ENCODE assay signal across 14 cellular contexts in genomic region chr1:167056529-167057296, GRCh38. TPM values are rescaled to one million over a fixed set of nuclear protein-coding genes. Genes with fewer than 3 reads are reported as not detected.
DNase-seq lines count a peak whose midpoint lies in the region; ATAC-seq, FAIRE-seq and TF ChIP-seq lines count a peak whose summit lies in the region.
"Had no signal": no experiment of that assay in that cellular context is flagged by ENCODE, and none has a peak within 500 bp of the region (broad histone marks: within the 10 kb centered on the region; RNA-seq: fewer than 3 reads in every experiment).

No MANE protein-coding gene starts in this region.

- DNase-seq in NCI-H1092 (lab: John Stamatoyannopoulos, UW), result peak; percentile 42
- no peak for DNase-seq in NCI-H1092 treated with DMSO at 0.1 percent for 48 hours (lab: John Stamatoyannopoulos, UW)
- DNase-seq in NCI-H524 treated with DMSO at 0.1 percent for 48 hours (lab: John Stamatoyannopoulos, UW), result peak; percentile 79
- DNase-seq in foreskin keratinocyte, result no peak
- DNase-seq in glutamatergic neuron, result no peak
- no peak for DNase-seq in H54 (ENCODE audit: insufficient read length, low spot score)
- no peak for DNase-seq in BE2C

- no peaks in the 10 kb centered on the region for H3K36me3 Mint-ChIP-seq in glutamatergic neuron (ENCODE audit: unreplicated experiment)
- H3K36me3 Mint-ChIP-seq: activated naive CD4-positive, alpha-beta T cell treated with anti-CD3 and anti-CD28 coated beads, Interleukin-2, amount 50 U/mL, for 72 hours had no signal

- H3K4me1 ChIP-seq in HEK293 (ENCODE audit: control insufficient read depth, insufficient read depth, low read length) (no peaks in the 10 kb centered on the region), foreskin keratinocyte (no peaks in the 10 kb centered on the region), BE2C (no peaks in the 10 kb centered on the region)
- H3K4me1 ChIP-seq: Caco-2 had no signal

- ATAC-seq in foreskin keratinocyte, result peak; percentile 46

- H3K27me3 Mint-ChIP-seq in glutamatergic neuron (ENCODE audit: unreplicated experiment), result peaks cover 5% of the 10 kb centered on the region

- H3K27ac ChIP-seq in HEK293 (ENCODE audit: extremely low read depth, low read depth, low read length), result no peak overlapping the region
- no peak overlapping the region for H3K27ac ChIP-seq in foreskin keratinocyte

- H3K27me3 ChIP-seq in foreskin keratinocyte (no peaks in the 10 kb centered on the region), BE2C (no peaks in the 10 kb centered on the region)

- H3K4me1 Mint-ChIP-seq in glutamatergic neuron (ENCODE audit: low read depth, unreplicated experiment), result no peaks in the 10 kb centered on the region

- CTCF ChIA-PET in HEK293 (lab: Yijun Ruan, JAX), result interaction anchor here (0.5 to 16.2 kb wide), 23 partner anchors 10 to 937 kb away, joined by 3 to 702 read pairs (median 4); partner anchors contain the start of gene TADA1

- no peaks in the 10 kb centered on the region for H3K9me3 ChIP-seq in HEK293 (ENCODE audit: control insufficient read depth, insufficient read depth, low read depth, low read length)
- no peaks in the 10 kb centered on the region for H3K9me3 ChIP-seq in BE2C
- H3K9me3 ChIP-seq: Caco-2 had no signal

- H3K27ac Mint-ChIP-seq in glutamatergic neuron (ENCODE audit: unreplicated experiment), result no peak overlapping the region
- H3K27ac Mint-ChIP-seq: activated naive CD4-positive, alpha-beta T cell treated with anti-CD3 and anti-CD28 coated beads, Interleukin-2, amount 50 U/mL, for 72 hours had no signal

- H3K9me3 Mint-ChIP-seq in glutamatergic neuron (ENCODE audit: unreplicated experiment), result peaks cover 4% of the 10 kb centered on the region
- H3K9me3 Mint-ChIP-seq: activated naive CD4-positive, alpha-beta T cell treated with anti-CD3 and anti-CD28 coated beads, Interleukin-2, amount 50 U/mL, for 72 hours had no signal

- no peak for TF ChIP-seq CTCF in HEK293 (tag by site-specific recombination; IDR thresholded peaks at IDR 0.05)
- no peak for TF ChIP-seq CTCF in foreskin keratinocyte (conservative IDR thresholded peaks at IDR 0.05)
- TF ChIP-seq CTCF in glutamatergic neuron (IDR thresholded peaks at IDR 0.05; ENCODE audit: partially characterized antibody, unreplicated experiment), result no peak
- no peak for TF ChIP-seq CTCF in BE2C (IDR thresholded peaks at IDR 0.05; ENCODE audit: low read depth, low read length)

- POLR2A ChIA-PET in HEK293 (lab: Yijun Ruan, JAX), result interaction anchor here (0.8 to 1.2 kb wide), 2 partner anchors 146 to 218 kb away, joined by 3 to 8 read pairs; partner anchors contain the start of gene POGK

- no peaks in the 10 kb centered on the region for H3K36me3 ChIP-seq in HEK293 (ENCODE audit: control insufficient read depth in 2 of 2, insufficient read depth in 1 of 2, low read length in 2 of 2)
- no peaks in the 10 kb centered on the region for H3K36me3 ChIP-seq in BE2C

- H3K4me3 ChIP-seq in HEK293 (ENCODE audit: low read depth, low read length) (no peak overlapping the region), BE2C (ENCODE audit: low read depth, low read length) (no peak overlapping the region)

- TF ChIP-seq POLR2A in H54 (IDR thresholded peaks at IDR 0.05; ENCODE audit: low read depth, low read length), result no peak

- no peak overlapping the region for H3K4me3 Mint-ChIP-seq in glutamatergic neuron (ENCODE audit: unreplicated experiment)

- no peak for FAIRE-seq in H54 (lab: Jason Lieb, UNC)
- FAIRE-seq: A204.1 had no signal

TF ChIP-seq in HEK293, 187 proteins besides CTCF, POLR2A, EP300 and RAD21 (continues in another document):
- TF ChIP-seq, protein P1, sequence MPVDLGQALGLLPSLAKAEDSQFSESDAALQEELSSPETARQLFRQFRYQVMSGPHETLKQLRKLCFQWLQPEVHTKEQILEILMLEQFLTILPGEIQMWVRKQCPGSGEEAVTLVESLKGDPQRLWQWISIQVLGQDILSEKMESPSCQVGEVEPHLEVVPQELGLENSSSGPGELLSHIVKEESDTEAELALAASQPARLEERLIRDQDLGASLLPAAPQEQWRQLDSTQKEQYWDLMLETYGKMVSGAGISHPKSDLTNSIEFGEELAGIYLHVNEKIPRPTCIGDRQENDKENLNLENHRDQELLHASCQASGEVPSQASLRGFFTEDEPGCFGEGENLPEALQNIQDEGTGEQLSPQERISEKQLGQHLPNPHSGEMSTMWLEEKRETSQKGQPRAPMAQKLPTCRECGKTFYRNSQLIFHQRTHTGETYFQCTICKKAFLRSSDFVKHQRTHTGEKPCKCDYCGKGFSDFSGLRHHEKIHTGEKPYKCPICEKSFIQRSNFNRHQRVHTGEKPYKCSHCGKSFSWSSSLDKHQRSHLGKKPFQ (tag by site-specific recombination; IDR thresholded peaks at IDR 0.05), result peak; percentile 97
- TF ChIP-seq, protein P2, sequence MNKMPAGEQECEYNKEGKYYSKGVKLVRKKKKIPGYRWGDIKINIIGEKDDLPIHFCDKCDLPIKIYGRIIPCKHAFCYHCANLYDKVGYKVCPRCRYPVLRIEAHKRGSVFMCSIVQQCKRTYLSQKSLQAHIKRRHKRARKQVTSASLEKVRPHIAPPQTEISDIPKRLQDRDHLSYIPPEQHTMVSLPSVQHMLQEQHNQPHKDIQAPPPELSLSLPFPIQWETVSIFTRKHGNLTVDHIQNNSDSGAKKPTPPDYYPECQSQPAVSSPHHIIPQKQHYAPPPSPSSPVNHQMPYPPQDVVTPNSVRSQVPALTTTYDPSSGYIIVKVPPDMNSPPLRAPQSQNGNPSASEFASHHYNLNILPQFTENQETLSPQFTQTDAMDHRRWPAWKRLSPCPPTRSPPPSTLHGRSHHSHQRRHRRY (tag by site-specific recombination; IDR thresholded peaks at IDR 0.05), result peak; percentile 82; the same call in 1 of the 2 replicates
- TF ChIP-seq ZBTB20 (tag by site-specific recombination; IDR thresholded peaks at IDR 0.05) (peak; percentile 56; the same call in 1 of the 2 replicates), ZNF2 (tag by site-specific recombination; IDR thresholded peaks at IDR 0.05) (0 out of 2 replicates have a peak, but pooled peaks have one; percentile 53), ZNF146 (tag by site-specific recombination; IDR thresholded peaks at IDR 0.05) (0 out of 2 replicates have a peak, but pooled peaks have one; percentile 27), ZNF707 (tag by site-specific recombination; IDR thresholded peaks at IDR 0.05) (0 out of 2 replicates have a peak, but pooled peaks have one; percentile 20), ZNF785 (tag by site-specific recombination; IDR thresholded peaks at IDR 0.05) (peak; percentile 72; the same call in 1 of the 2 replicates), ZNF600 (tag by site-specific recombination; IDR thresholded peaks at IDR 0.05) (peak; percentile 8; the same call in 1 of the 2 replicates), ZNF239 (tag by site-specific recombination; IDR thresholded peaks at IDR 0.05) (peak; percentile 89), PRDM10 (tag by site-specific recombination; IDR thresholded peaks at IDR 0.05) (no peak)

RNA-seq across cellular contexts. Expression of gene GPA33, which starts 33.5 kb away (rescaled TPM):
- not detected in 2 replicates for total RNA-seq in foreskin keratinocyte
- polyA plus RNA-seq in foreskin keratinocyte, result not detected in 2 replicates
- total RNA-seq in glutamatergic neuron (ENCODE audit: unreplicated experiment), result not detected
- polyA plus RNA-seq in BE2C (2012; ENCODE audit: insufficient read depth, insufficient read length, low read depth), result not detected
- total RNA-seq: Caco-2, chondrocyte, mammary epithelial cell, urinary bladder had no signal
- polyA plus RNA-seq: mammary epithelial cell had no signal

RNA-seq across cellular contexts. Expression of gene STYXL2, which starts 37.2 kb away (rescaled TPM):
- not detected in 2 replicates for total RNA-seq in foreskin keratinocyte
- not detected in 2 replicates for polyA plus RNA-seq in foreskin keratinocyte
- 0.27 TPM for total RNA-seq in glutamatergic neuron (ENCODE audit: unreplicated experiment)
- polyA plus RNA-seq in BE2C (2012; ENCODE audit: insufficient read depth, insufficient read length, low read depth), result not detected
- total RNA-seq: activated naive CD4-positive, alpha-beta T cell treated with anti-CD3 and anti-CD28 coated beads, Interleukin-2, amount 50 U/mL, for 72 hours; Caco-2; mammary epithelial cell had no signal
- polyA plus RNA-seq: mammary epithelial cell, urinary bladder had no signal

Comparison
In these comparisons a context has a peak if more than half of its experiments do, and no peak if none do; other contexts are left out.
1. DNase-seq: peak in NCI-H1092 (single experiment) and NCI-H524 treated with DMSO at 0.1 percent for 48 hours (single experiment); none in NCI-H1092 treated with DMSO at 0.1 percent for 48 hours (single experiment), foreskin keratinocyte (0 of 2), glutamatergic neuron (single experiment), H54 (single experiment) and BE2C (single experiment).